Comparison of ENCODE assay signal across 8 cellular contexts in genomic region chr11:77147668-77148321, GRCh38. TPM values are rescaled to one million over a fixed set of nuclear protein-coding genes. Genes with fewer than 3 reads are reported as not detected.
DNase-seq lines count a peak whose midpoint lies in the region; ATAC-seq and TF ChIP-seq lines count a peak whose summit lies in the region.

No MANE protein-coding gene starts in this region.

- H3K27ac ChIP-seq in mesenchymal stem cell (ENCODE audit: low read length, poor library complexity, severe bottlenecking), result no peak overlapping the region

- H2BK15ac ChIP-seq in mesenchymal stem cell (ENCODE audit: low read depth, poor library complexity, severe bottlenecking), result peak overlapping the region; percentile 30

- H3K9me3 ChIP-seq in mesenchymal stem cell (ENCODE audit: control insufficient read depth, low read length), result no peaks in the 10 kb centered on the region

- no peak overlapping the region for H3K18ac ChIP-seq in mesenchymal stem cell (ENCODE audit: low read depth in 1 of 2, low read length in 2 of 2)

- 7% methylated on average over 39 of the region's 47 CpGs for WGBS in mesenchymal stem cell

- H3K14ac ChIP-seq in mesenchymal stem cell (ENCODE audit: low read length in 2 of 2), result peak overlapping the region in 1 of 2 experiments; percentile 5

- H2BK12ac ChIP-seq in mesenchymal stem cell (ENCODE audit: low read length in 2 of 2), result no peak overlapping the region

- no peak overlapping the region for H4K91ac ChIP-seq in mesenchymal stem cell (ENCODE audit: low read length)

- H3K4me3 ChIP-seq in astrocyte of the cerebellum (ENCODE audit: low read depth, low read length) (no peak overlapping the region), mesenchymal stem cell (ENCODE audit: insufficient read depth in 1 of 2, low read depth in 1 of 2, low read length in 2 of 2) (no peak overlapping the region)

- peak; percentile 92 for DNase-seq in DMS79 treated with DMSO at 0.1 percent for 48 hours (lab: John Stamatoyannopoulos, UW)
- peak; percentile 86 for DNase-seq in NCI-H524 treated with DMSO at 0.1 percent for 48 hours (lab: John Stamatoyannopoulos, UW)
- DNase-seq in astrocyte of the cerebellum (ENCODE audit: low read depth), result peak; percentile 27
- DNase-seq in mesenchymal stem cell, result no peak
- DNase-seq in SKM-1 (lab: John Stamatoyannopoulos, UW; ENCODE audit: unreplicated experiment), result no peak

- no peak overlapping the region for H2BK120ac ChIP-seq in mesenchymal stem cell (ENCODE audit: low read depth, low read length)

- H3K4ac ChIP-seq in mesenchymal stem cell (ENCODE audit: low read depth in 1 of 2, low read length in 2 of 2), result no peak overlapping the region

- H2AK5ac ChIP-seq in mesenchymal stem cell (ENCODE audit: low read length, severe bottlenecking), result no peak overlapping the region

- ATAC-seq in HG03139 (IDR thresholded peaks at IDR 0.05; ENCODE audit: unreplicated experiment) (no peak), GM18858 (IDR thresholded peaks at IDR 0.05; ENCODE audit: unreplicated experiment) (no peak), GM19452 (IDR thresholded peaks at IDR 0.05; ENCODE audit: unreplicated experiment) (no peak)

- no peak overlapping the region for H2BK5ac ChIP-seq in mesenchymal stem cell (ENCODE audit: low read depth, low read length, poor library complexity, severe bottlenecking)

- peaks cover 13% of the 10 kb centered on the region for H3K4me1 ChIP-seq in mesenchymal stem cell (ENCODE audit: control insufficient read depth, insufficient read depth, low read depth, low read length)

- H3K79me1 ChIP-seq in mesenchymal stem cell (replicated peaks; ENCODE audit: low read length, poor library complexity, severe bottlenecking), result no peaks in the 10 kb centered on the region

- no peak for TF ChIP-seq CTCF in astrocyte of the cerebellum (IDR thresholded peaks at IDR 0.05; ENCODE audit: low read depth, low read length, missing control alignments)

- in situ Hi-C loops in astrocyte of the cerebellum (cut with HindIII; ENCODE audit: low sequenced_read_pairs), result loop anchor here (10.0 kb wide), 1 partner anchor 83 kb away; the partner anchor contains the start of gene CAPN5

- H4K8ac ChIP-seq in mesenchymal stem cell (ENCODE audit: low read length), result no peak overlapping the region

- H3K23ac ChIP-seq in mesenchymal stem cell (ENCODE audit: low read length in 2 of 2), result no peak overlapping the region

- peaks cover 8 to 39% of the 10 kb centered on the region in 2 experiments for H3K27me3 ChIP-seq in mesenchymal stem cell (ENCODE audit: control insufficient read depth in 1 of 2, insufficient read depth in 1 of 2, low read length in 2 of 2)

- H2AFZ ChIP-seq in mesenchymal stem cell (ENCODE audit: low read depth, low read length), result peak overlapping the region; percentile 43

- no peaks in the 10 kb centered on the region for H3K36me3 ChIP-seq in mesenchymal stem cell (ENCODE audit: control insufficient read depth in 1 of 2, insufficient read depth in 2 of 2, low read depth in 1 of 2, low read length in 2 of 2)

- peak overlapping the region; percentile 63 for H3K4me2 ChIP-seq in mesenchymal stem cell (ENCODE audit: low read length, poor library complexity, severe bottlenecking)

- H3K9ac ChIP-seq in mesenchymal stem cell (ENCODE audit: low read length), result no peak overlapping the region

RNA-seq across cellular contexts. Expression of gene MYO7A, which starts 19.7 kb away (rescaled TPM):
- polyA plus RNA-seq in mesenchymal stem cell (2013, experiment 1 of 2), result 0.04 TPM
- polyA plus RNA-seq in mesenchymal stem cell (2013, experiment 2 of 2), result 0.03 TPM

RNA-seq across cellular contexts. Expression of gene OMP, which starts 45.2 kb away (rescaled TPM):
- polyA plus RNA-seq in mesenchymal stem cell (2013, experiment 1 of 2), result 0.19 TPM
- not detected for polyA plus RNA-seq in mesenchymal stem cell (2013, experiment 2 of 2)

Comparison
In these comparisons a context has a peak if more than half of its experiments do, and no peak if none do; other contexts are left out.
1. DNase-seq: peak in DMS79 treated with DMSO at 0.1 percent for 48 hours (single experiment), NCI-H524 treated with DMSO at 0.1 percent for 48 hours (single experiment) and astrocyte of the cerebellum (single experiment); none in mesenchymal stem cell (single experiment) and SKM-1 (single experiment).